In genomic region chr6:40015530-40015929, GRCh38 we compare ENCODE assay signal across 7 cellular contexts.
"Had no signal": no experiment of that assay in that cellular context is flagged by ENCODE, and none has a peak within 500 bp of the region (broad histone marks: within the 10 kb centered on the region; RNA-seq: fewer than 3 reads in every experiment).

No MANE protein-coding gene starts in this region.

- DNase-seq: IMR-90, KBM-7, KG1 had no signal

- H3K4me2 ChIP-seq: KMS-11 had no signal

- H3K36me3 Mint-ChIP-seq: IgD-negative memory B cell had no signal

- H3K27ac ChIP-seq: HL-60, KMS-11 had no signal

- H3K9ac ChIP-seq: KMS-11 had no signal

- H3K4me1 Mint-ChIP-seq: IgD-negative memory B cell had no signal

- FAIRE-seq: HTR-8/SVneo had no signal

- H3K27ac Mint-ChIP-seq: IgD-negative memory B cell had no signal

- H3K4me3 Mint-ChIP-seq: IgD-negative memory B cell had no signal
